ENCODE assay signal across 1 cellular context in the genomic region with DNA sequence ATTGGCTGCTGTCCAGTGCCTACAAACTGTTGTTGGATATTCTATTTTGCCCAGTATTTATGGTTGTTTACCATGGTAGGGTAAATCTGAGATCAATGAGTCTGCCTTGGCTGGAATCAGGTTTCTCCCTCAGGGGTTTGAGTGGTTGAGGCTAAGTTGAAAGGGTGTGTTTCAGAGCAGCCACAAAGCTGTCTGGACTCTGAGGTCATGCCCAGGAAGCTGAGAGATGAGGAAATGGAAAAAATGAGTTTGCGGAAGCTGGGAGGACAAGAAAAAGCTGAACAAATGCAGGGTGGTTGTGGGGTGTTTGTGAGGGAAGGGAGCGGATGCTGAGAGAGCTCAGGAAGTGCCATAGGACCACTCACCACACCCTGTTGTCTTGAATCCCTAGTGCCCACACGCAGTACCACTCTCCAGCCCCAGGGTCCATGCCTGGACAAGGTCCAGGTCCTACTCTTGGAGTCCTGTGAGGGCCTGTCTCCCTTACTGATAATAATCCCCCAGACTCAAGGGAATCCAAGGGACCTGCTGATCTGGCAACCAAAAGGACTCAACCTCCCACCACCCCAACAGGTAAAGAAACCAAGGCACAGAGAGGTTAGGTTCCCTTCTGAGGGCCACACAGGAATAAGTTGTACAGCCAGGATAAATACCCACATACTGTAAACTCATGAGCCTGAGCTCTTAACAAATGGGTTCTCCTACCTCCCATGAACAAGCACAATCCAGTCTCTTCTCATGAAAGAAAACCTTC.
TF ChIP-seq lines count a peak whose summit lies in the region.

No MANE protein-coding gene starts in this region.

TF ChIP-seq in K562, 482 proteins besides CTCF, POLR2A, EP300 and RAD21 (continued from another document):
- TF ChIP-seq, protein P1, sequence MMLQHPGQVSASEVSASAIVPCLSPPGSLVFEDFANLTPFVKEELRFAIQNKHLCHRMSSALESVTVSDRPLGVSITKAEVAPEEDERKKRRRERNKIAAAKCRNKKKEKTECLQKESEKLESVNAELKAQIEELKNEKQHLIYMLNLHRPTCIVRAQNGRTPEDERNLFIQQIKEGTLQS (IDR thresholded peaks at IDR 0.05) = peak; percentile 67
- TF ChIP-seq, protein P1 (CRISPR knock-in tag; conservative IDR thresholded peaks at IDR 0.05) = no peak
- TF ChIP-seq KDM1A (IDR thresholded peaks at IDR 0.05) = 0 out of 4 replicates have a peak, but pooled peaks of 1 of the 2 experiments have one; percentile 21
